ENCODE assay signal across 21 cellular contexts in genomic region chr13:20408181-20408580, GRCh38.
DNase-seq lines count a peak whose midpoint lies in the region; FAIRE-seq and TF ChIP-seq lines count a peak whose summit lies in the region.
"Had no signal": no experiment of that assay in that cellular context is flagged by ENCODE, and none has a peak within 500 bp of the region (broad histone marks: within the 10 kb centered on the region; RNA-seq: fewer than 3 reads in every experiment).

No MANE protein-coding gene starts in this region.

- peaks cover 0 to 26% (median 25%) of the 10 kb centered on the region in 4 donors for H3K36me3 ChIP-seq in stomach

- H3K27ac ChIP-seq in RWPE1, result peak overlapping the region; percentile 2; the same call in 1 of the 2 replicates
- H3K27ac ChIP-seq in stomach, result no peak overlapping the region
- H3K27ac ChIP-seq: A549, PC-9 had no signal

- H3K9me3 ChIP-seq in stomach, result no peaks in the 10 kb centered on the region
- H3K9me3 ChIP-seq: A549 had no signal

- FAIRE-seq in H54 (lab: Jason Lieb, UNC), result no peak
- FAIRE-seq: A549, D721Med, GM19239 had no signal

- CTCF ChIA-PET in RWPE1 (lab: Yijun Ruan, JAX), result interaction anchor here (0.6 to 0.8 kb wide), 2 partner anchors 34 to 84 kb away, joined by 3 read pairs; no protein-coding TSS in a partner anchor

- no peaks in the 10 kb centered on the region for H3K4me1 ChIP-seq in stomach
- H3K4me1 ChIP-seq: A549 had no signal

- no peak for TF ChIP-seq EP300 in stomach (IDR thresholded peaks at IDR 0.05)

- no peak overlapping the region for H3K4me3 Mint-ChIP-seq in endothelial cell (ENCODE audit: unreplicated experiment)
- H3K4me3 Mint-ChIP-seq: B cell, CD14-positive monocyte had no signal

- TF ChIP-seq POLR2A in stomach (IDR thresholded peaks at IDR 0.05) (no peak), H54 (IDR thresholded peaks at IDR 0.05; ENCODE audit: low read depth, low read length) (no peak)

- H3K27me3 Mint-ChIP-seq in endothelial cell (ENCODE audit: unreplicated experiment), result no peaks in the 10 kb centered on the region
- H3K27me3 Mint-ChIP-seq: B cell had no signal

- intact Hi-C loops in stomach (cut with DNase I; ENCODE audit: low total_unique reads), result no loop called here

- H3K27ac Mint-ChIP-seq in endothelial cell (ENCODE audit: unreplicated experiment), result no peak overlapping the region
- H3K27ac Mint-ChIP-seq: B cell, CD14-positive monocyte had no signal

- POLR2A ChIA-PET in RWPE1 (lab: Yijun Ruan, JAX; ENCODE audit: low non-redundant PET), result no interaction called here

- TF ChIP-seq CTCF in RWPE1 (conservative IDR thresholded peaks at IDR 0.05; ENCODE audit: low read depth) (no peak), stomach (IDR thresholded peaks at IDR 0.05) (no peak), endothelial cell (IDR thresholded peaks at IDR 0.05; ENCODE audit: unreplicated experiment) (no peak)

- no peaks in the 10 kb centered on the region for H3K9me3 Mint-ChIP-seq in endothelial cell (ENCODE audit: unreplicated experiment)

- H3K36me3 Mint-ChIP-seq in endothelial cell (ENCODE audit: low read depth, unreplicated experiment), result peaks cover 4% of the 10 kb centered on the region

- DNase-seq in activated CD8-positive, alpha-beta memory T cell treated with anti-CD3 and anti-CD28 coated beads for 24 hours, result peak; percentile 45
- DNase-seq in activated CD8-positive, alpha-beta memory T cell treated with anti-CD3 and anti-CD28 coated beads, Interleukin-2, amount 50 U/mL, for 48 hours, result no peak
- no peak for DNase-seq in RWPE1 (ENCODE audit: low spot score)
- peak; percentile 32 for DNase-seq in left kidney (ENCODE audit: low read depth, low spot score)
- peak; percentile 21 for DNase-seq in stomach
- no peak for DNase-seq in dedifferentiated amniotic fluid mesenchymal stem cell (ENCODE audit: extremely low spot score)
- no peak for DNase-seq in H54 (ENCODE audit: insufficient read length, low spot score)
- DNase-seq in endothelial cell (ENCODE audit: low spot score), result no peak
- DNase-seq: DMS53, KBM-7, MV-4-11, NCI-H1105 treated with DMSO at 0.1 percent for 48 hours, NCI-H2029 treated with DMSO at 0.1 percent for 48 hours, NCI-H2171 treated with DMSO at 0.1 percent for 48 hours, PC-9, SIG-M5 had no signal

- no peak overlapping the region for H3K4me3 ChIP-seq in stomach
- H3K4me3 ChIP-seq: A549, PC-9 had no signal

- WGBS in stomach, 5 donors, result 58 to 89% (median 69%) methylated on average over 8 of the region's 8 CpGs

- H3K27me3 ChIP-seq in stomach, result no peaks in the 10 kb centered on the region

- H3K4me1 Mint-ChIP-seq in endothelial cell (ENCODE audit: unreplicated experiment), result peaks cover 21% of the 10 kb centered on the region

Comparison
In these comparisons a context has a peak if more than half of its experiments do, and no peak if none do; other contexts are left out.
1. DNase-seq: peak in activated CD8-positive, alpha-beta memory T cell treated with anti-CD3 and anti-CD28 coated beads for 24 hours (single experiment), left kidney (single experiment) and stomach (single experiment); none in activated CD8-positive, alpha-beta memory T cell treated with anti-CD3 and anti-CD28 coated beads, Interleukin-2, amount 50 U/mL, for 48 hours (single experiment), RWPE1 (single experiment), dedifferentiated amniotic fluid mesenchymal stem cell (single experiment), H54 (single experiment) and endothelial cell (single experiment).